8 cellular contexts compared by ENCODE assay signal in the genomic region with DNA sequence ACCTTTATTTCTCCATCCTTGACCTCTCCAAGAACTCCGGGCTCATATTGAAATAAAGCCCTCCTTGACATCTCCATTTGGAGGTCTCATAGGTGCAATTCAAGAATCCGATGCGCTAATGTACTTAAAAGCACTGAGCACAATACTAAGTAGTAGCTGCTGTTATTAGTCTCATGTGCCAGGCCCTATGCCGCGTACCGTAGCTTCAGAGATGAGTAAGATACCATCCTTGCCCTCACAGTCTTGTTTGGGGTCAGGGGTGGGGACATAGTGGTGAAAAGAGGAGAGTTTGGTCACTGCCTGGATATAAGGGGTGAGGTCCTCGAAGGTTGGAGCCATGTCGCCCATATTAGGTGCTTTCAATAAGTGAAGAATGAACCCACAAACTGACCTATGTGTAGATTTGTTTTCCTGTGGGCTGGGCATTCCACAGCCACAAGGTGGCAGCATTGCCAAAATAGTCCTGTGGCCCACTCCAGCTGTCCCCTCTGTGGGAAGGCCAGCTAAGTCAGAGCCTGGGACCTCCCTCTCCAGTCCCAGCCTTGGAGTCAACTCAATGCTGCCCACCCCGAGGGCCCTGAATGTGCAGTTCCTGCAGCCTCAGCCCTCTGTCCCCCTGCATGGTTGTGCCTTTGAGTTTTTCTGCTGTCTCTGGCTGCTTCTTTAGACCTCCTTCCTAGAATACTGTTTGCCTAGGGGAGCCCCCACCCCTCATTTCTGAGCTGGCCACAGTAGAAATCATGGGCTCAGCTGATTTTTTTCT. TPM values are rescaled to one million over a fixed set of nuclear protein-coding genes. Genes with fewer than 3 reads are reported as not detected.
DNase-seq lines count a peak whose midpoint lies in the region; ATAC-seq and TF ChIP-seq lines count a peak whose summit lies in the region.

No MANE protein-coding gene starts in this region.

- no TSS peak for BruUV-seq in Calu3 (replicated peaks; lab: Mats Ljungman, UMichigan)

- peak overlapping the region; percentile 28 for H3K9ac ChIP-seq in Loucy (ENCODE audit: low read depth, low read length, poor library complexity, severe bottlenecking)

- no peak overlapping the region for H3K4me3 Mint-ChIP-seq in Calu3 (ENCODE audit: low read depth, unreplicated experiment)

- no peak overlapping the region for H2AFZ ChIP-seq in Loucy (ENCODE audit: low read length)

- no peaks in the 10 kb centered on the region for H3K27me3 Mint-ChIP-seq in Calu3 (ENCODE audit: unreplicated experiment)

- H3K36me3 ChIP-seq in Loucy (ENCODE audit: insufficient read depth, low read length) (no peaks in the 10 kb centered on the region), left ventricle myocardium inferior (peaks cover 24% of the 10 kb centered on the region)

- H3K79me2 ChIP-seq in Loucy (ENCODE audit: insufficient read depth, low read length), result peaks cover 50% of the 10 kb centered on the region

- ATAC-seq in GM21528 (IDR thresholded peaks at IDR 0.05; ENCODE audit: low FRiP score, unreplicated experiment), result peak; percentile 33

- peaks cover 11% of the 10 kb centered on the region for H3K4me1 Mint-ChIP-seq in Calu3 (ENCODE audit: low read depth, unreplicated experiment)

- H3F3A ChIP-seq in Loucy (ENCODE audit: low read depth), result no peaks in the 10 kb centered on the region

- no peaks in the 10 kb centered on the region for H4K20me1 ChIP-seq in Loucy (ENCODE audit: insufficient read depth, low read length, poor library complexity, severe bottlenecking)

- DNase-seq in Calu3, result peak; percentile 76
- DNase-seq in SW480 (ENCODE audit: low spot score), result peak; percentile 69
- peak; percentile 33 for DNase-seq in amniotic stem cell (lab: John Stamatoyannopoulos, UW)
- peak; percentile 80 for DNase-seq in left ventricle myocardium inferior
- peak; percentile 77 for DNase-seq in putamen (ENCODE audit: low spot score)
- DNase-seq in mesenteric fat pad (ENCODE audit: low spot score), result no peak

- peaks cover 5% of the 10 kb centered on the region for H3K36me3 Mint-ChIP-seq in Calu3 (ENCODE audit: insufficient read depth, unreplicated experiment)

- TF ChIP-seq CTCF in Calu3 (IDR thresholded peaks at IDR 0.05; ENCODE audit: unreplicated experiment) (peak; percentile 65), Loucy (conservative IDR thresholded peaks at IDR 0.05; ENCODE audit: low read length) (peak; percentile 98), left ventricle myocardium inferior (IDR thresholded peaks at IDR 0.05; ENCODE audit: borderline replicate concordance) (peak; percentile 92)

- H3K4me1 ChIP-seq in Loucy (ENCODE audit: insufficient read depth, low read length, poor library complexity, severe bottlenecking), result peaks cover 43% of the 10 kb centered on the region
- peaks cover 8% of the 10 kb centered on the region for H3K4me1 ChIP-seq in left ventricle myocardium inferior

- H3K27me3 ChIP-seq in Loucy (ENCODE audit: insufficient read depth, low read length, poor library complexity, severe bottlenecking) (no peaks in the 10 kb centered on the region), left ventricle myocardium inferior (ENCODE audit: low read depth) (no peaks in the 10 kb centered on the region)

- H3K4me3 ChIP-seq in Loucy (ENCODE audit: low read length, poor library complexity, severe bottlenecking), result peak overlapping the region; percentile 26
- no peak overlapping the region for H3K4me3 ChIP-seq in left ventricle myocardium inferior

- H3K4me2 ChIP-seq in Loucy (ENCODE audit: low read depth, low read length, poor library complexity, severe bottlenecking), result peak overlapping the region; percentile 33

- intact Hi-C loops in Calu3 (cut with micrococcal nuclease; ENCODE audit: unreplicated experiment) (loop anchor here (1.0 to 5.0 kb wide), 3 partner anchors 47 to 170 kb away; partner anchors contain the start of gene ST3GAL4), left ventricle myocardium inferior (cut with micrococcal nuclease) (loop anchor here (2.0 kb wide), 1 partner anchor 170 kb away; no protein-coding TSS in a partner anchor)

- H3K27ac Mint-ChIP-seq in Calu3 (ENCODE audit: unreplicated experiment), result no peak overlapping the region

- no peak overlapping the region for H3K27ac ChIP-seq in left ventricle myocardium inferior (replicated peaks)

- H3K9me3 Mint-ChIP-seq in Calu3 (ENCODE audit: low read depth, unreplicated experiment), result no peaks in the 10 kb centered on the region

- H3K9me3 ChIP-seq in Loucy (ENCODE audit: insufficient read depth, low read depth, low read length), result no peaks in the 10 kb centered on the region
- no peaks in the 10 kb centered on the region for H3K9me3 ChIP-seq in left ventricle myocardium inferior (replicated peaks)

- no peaks in the 10 kb centered on the region for H3K9me2 ChIP-seq in Loucy (replicated peaks; ENCODE audit: low read depth, low read length)

- CTCF ChIA-PET in Calu3 (lab: Charles Lee), result interaction anchor here (0.6 to 1.5 kb wide), 10 partner anchors 9 to 297 kb away, joined by 3 to 35 read pairs (median 4); partner anchors contain the start of gene ST3GAL4

RNA-seq across cellular contexts. Expression of gene DCPS, which starts 6.5 kb away (rescaled TPM):
- 30.5 and 33.2 TPM in 2 replicates for total RNA-seq in Calu3 (2022)
- total RNA-seq in left ventricle myocardium inferior, result 12.1 TPM
- 10.8 TPM for total RNA-seq in mesenteric fat pad

RNA-seq across cellular contexts. Expression of gene TIRAP, which starts 27.5 kb away (rescaled TPM):
- total RNA-seq in Calu3 (2022) (8.1 and 8.2 TPM in 2 replicates), left ventricle myocardium inferior (6.0 TPM), mesenteric fat pad (12.5 TPM)

RNA-seq across cellular contexts. Expression of gene FOXRED1, which starts 41.5 kb away (rescaled TPM):
- total RNA-seq in Calu3 (2022) (34.9 and 40.1 TPM in 2 replicates), left ventricle myocardium inferior (27.7 TPM), mesenteric fat pad (22.2 TPM)

RNA-seq across cellular contexts. Expression of gene SRPRA, which starts 41.7 kb away (rescaled TPM):
- total RNA-seq in Calu3 (2022), result 64.6 and 66.4 TPM in 2 replicates
- 64.2 TPM for total RNA-seq in left ventricle myocardium inferior
- 121 TPM for total RNA-seq in mesenteric fat pad

RNA-seq across cellular contexts. Expression of gene ST3GAL4, which starts 45.1 kb away (rescaled TPM):
- total RNA-seq in Calu3 (2022) (22.1 and 27.9 TPM in 2 replicates), left ventricle myocardium inferior (61.7 TPM), mesenteric fat pad (65.2 TPM)
